Comparison of ENCODE assay signal across 9 cellular contexts in the genomic region with DNA sequence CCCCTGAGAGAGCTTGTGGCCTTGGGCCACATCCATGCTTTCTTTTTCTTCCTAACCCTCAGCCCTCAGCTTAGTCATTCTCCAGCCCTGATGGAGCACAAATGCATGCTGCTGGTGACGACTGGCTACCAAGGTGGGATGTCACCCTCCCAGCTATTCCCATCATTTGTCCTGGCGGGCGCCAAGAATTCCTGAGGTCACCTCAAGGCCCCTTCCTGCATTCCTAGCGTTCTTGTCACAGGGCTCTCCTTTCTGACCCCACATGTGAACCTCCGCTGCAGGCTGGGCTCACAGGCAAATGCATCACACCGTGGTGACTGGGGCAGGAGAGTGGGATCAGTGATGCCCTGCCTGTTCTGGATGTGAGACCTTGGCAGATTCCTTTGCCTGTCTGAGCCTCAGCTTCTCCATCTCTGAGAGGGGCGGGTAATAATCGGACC. TPM values are rescaled to one million over a fixed set of nuclear protein-coding genes. Genes with fewer than 3 reads are reported as not detected.
DNase-seq lines count a peak whose midpoint lies in the region; ATAC-seq, FAIRE-seq and TF ChIP-seq lines count a peak whose summit lies in the region.
"Had no signal": no experiment of that assay in that cellular context is flagged by ENCODE, and none has a peak within 500 bp of the region (broad histone marks: within the 10 kb centered on the region; RNA-seq: fewer than 3 reads in every experiment).

No MANE protein-coding gene starts in this region.

- H3K9me3 ChIP-seq in A549: no peaks in the 10 kb centered on the region; the same call in 2 of the 3 replicates
- H3K9me3 ChIP-seq in body of pancreas: no peaks in the 10 kb centered on the region
- no peaks in the 10 kb centered on the region for H3K9me3 ChIP-seq in HepG2 (ENCODE audit: low read length)

- H3K4me1 Mint-ChIP-seq in HFFc6 (ENCODE audit: low read depth): peaks cover 40% of the 10 kb centered on the region

- peak; percentile 65 to 70 for ATAC-seq in A549
- peak; percentile 7 for ATAC-seq in body of pancreas
- peak; percentile 57 for ATAC-seq in HepG2

- H4K20me1 ChIP-seq in HepG2 (ENCODE audit: insufficient read depth, low read length): no peaks in the 10 kb centered on the region

- TF ChIP-seq RAD21 in A549 (conservative IDR thresholded peaks at IDR 0.05 in 1 of 2, IDR thresholded peaks at IDR 0.05 in 1 of 2) (peak in 1 of 2 experiments; percentile 16; a peak in 2 of 5 replicates), HepG2 (CRISPR knock-in tag; IDR thresholded peaks at IDR 0.05) (no peak)

- H3K27me3 ChIP-seq in body of pancreas: no peaks in the 10 kb centered on the region
- H3K27me3 ChIP-seq in HepG2 (ENCODE audit: control insufficient read depth in 1 of 2, insufficient read depth in 2 of 2, low read length in 2 of 2): no peaks in the 10 kb centered on the region

- H3K4me1 ChIP-seq in A549 (peaks cover 85% of the 10 kb centered on the region), body of pancreas (peaks cover 84% of the 10 kb centered on the region), HepG2 (ENCODE audit: insufficient read depth, low read length) (peaks cover 92% of the 10 kb centered on the region)

- H3K4me3 ChIP-seq in A549 (no peak overlapping the region), body of pancreas (no peak overlapping the region), HepG2 (replicated peaks in 1 of 3; ENCODE audit: insufficient read depth in 1 of 3, low read depth in 2 of 3, low read length in 3 of 3) (peak overlapping the region; percentile 42 to 67 (median 43); a peak in 4 of 6 replicates)

- 2% methylated on average over 6 of the region's 8 CpGs for WGBS in A549 (ENCODE audit: missing lambda C conversion rate)
- WGBS in body of pancreas, 2 donors: 37 to 47% methylated on average over 7 to 8 of the region's 8 CpGs
- WGBS in HepG2 (ENCODE audit: low lambda C conversion rate): 6% methylated on average over 8 of the region's 8 CpGs

- no peaks in the 10 kb centered on the region for H3K79me2 ChIP-seq in HepG2 (ENCODE audit: insufficient read depth, low read length)

- CTCF ChIA-PET in A549 (lab: Yijun Ruan, JAX) (interaction anchor here (0.7 to 4.7 kb wide), 8 partner anchors 10 to 104 kb away, joined by 3 to 37 read pairs (median 6); partner anchors contain the start of gene IFFO2), HepG2 (lab: Yijun Ruan, JAX; ENCODE audit: low intra/inter-chr PET ratio, low total read pairs) (no interaction called here)

- peak; percentile 83 to 92; a peak in 4 of 5 replicates for TF ChIP-seq EP300 in A549 (IDR thresholded peaks at IDR 0.05)
- peak in 1 of 2 experiments; percentile 34; a peak in 1 of 4 replicates for TF ChIP-seq EP300 in HepG2 (IDR thresholded peaks at IDR 0.05; ENCODE audit: low read depth in 2 of 2, low read length in 2 of 2)
- peak; percentile 57; the same call in 1 of the 2 replicates for TF ChIP-seq EP300 in HepG2 (CRISPR knock-in tag; IDR thresholded peaks at IDR 0.05; ENCODE audit: borderline replicate concordance)

- TF ChIP-seq POLR2A in A549 (IDR thresholded peaks at IDR 0.05; ENCODE audit: low read length) (no peak), body of pancreas (IDR thresholded peaks at IDR 0.05) (peak in 2 of 3 donors; percentile 10 to 23), HepG2 (IDR thresholded peaks at IDR 0.05; ENCODE audit: insufficient read depth in 1 of 2, low read depth in 2 of 2, low read length in 2 of 2) (peak in 1 of 2 experiments; percentile 49; a peak in 2 of 4 replicates)

- DNase-seq in A549 (ENCODE audit: low read depth in 1 of 2, low spot score in 1 of 2) (peak; percentile 79 to 96), HFFc6 (peak; percentile 86), body of pancreas (peak; percentile 49 to 72 (median 58)), HepG2 (ENCODE audit: low spot score) (peak; percentile 91), NCI-H146 (lab: John Stamatoyannopoulos, UW) (no peak), cardiac septum (ENCODE audit: low spot score) (no peak), posterior cingulate gyrus (no peak)
- no peak for DNase-seq in effector CD8-positive, alpha-beta T cell (lab: John Stamatoyannopoulos, UW)
- DNase-seq: NCI-H1930 had no signal

- H3K27me3 Mint-ChIP-seq in HFFc6 (ENCODE audit: insufficient read depth): no peaks in the 10 kb centered on the region; the same call in 1 of the 2 replicates

- H3K9me3 Mint-ChIP-seq in HFFc6: no peaks in the 10 kb centered on the region

- FAIRE-seq in A549 (lab: Jason Lieb, UNC) (peak; percentile 72), HepG2 (lab: Jason Lieb, UNC) (peak; percentile 71)

- no peak for TF ChIP-seq CTCF in A549 (IDR thresholded peaks at IDR 0.05)
- TF ChIP-seq CTCF in HFFc6 (IDR thresholded peaks at IDR 0.05): no peak
- TF ChIP-seq CTCF in body of pancreas (IDR thresholded peaks at IDR 0.05): no peak
- no peak for TF ChIP-seq CTCF in HepG2 (CRISPR knock-in tag; IDR thresholded peaks at IDR 0.05)

- H3K36me3 ChIP-seq in body of pancreas (replicated peaks in 1 of 2; ENCODE audit: insufficient read depth in 1 of 2, low read depth in 2 of 2) (no peaks in the 10 kb centered on the region), HepG2 (replicated peaks in 1 of 2; ENCODE audit: control insufficient read depth in 1 of 2, insufficient read depth in 2 of 2, low read length in 2 of 2) (no peaks in the 10 kb centered on the region)

- peak overlapping the region; percentile 68 for H3K9ac ChIP-seq in HepG2 (ENCODE audit: insufficient read depth, low read depth, low read length)

- H3K27ac ChIP-seq in A549: peak overlapping the region; percentile 97 to 100
- H3K27ac ChIP-seq in body of pancreas: peak overlapping the region; percentile 92 to 99 (median 98)
- H3K27ac ChIP-seq in HepG2 (ENCODE audit: extremely low read length, insufficient read depth, low read length): peak overlapping the region; percentile 63

- H2AFZ ChIP-seq in HepG2 (ENCODE audit: low read length): no peak overlapping the region

- in situ Hi-C loops in HepG2 (cut with HindIII; ENCODE audit: extremely low pct_ligation_motif_present, low pct_unique_long_range_greater_than_20kb): loop anchor here (5.0 kb wide), 1 partner anchor 53 kb away; the partner anchor contains the start of gene IFFO2

- H3K4me3 Mint-ChIP-seq in HFFc6: peak overlapping the region; percentile 67

- no TSS peak for BruUV-seq in HepG2 (replicated peaks; lab: Mats Ljungman, UMichigan)

- no peaks in the 10 kb centered on the region for H3K36me3 Mint-ChIP-seq in HFFc6 (ENCODE audit: low read depth)

- POLR2A ChIA-PET in A549 (lab: Yijun Ruan, JAX) (interaction anchor here (0.6 to 1.2 kb wide), 2 partner anchors 53 to 54 kb away, joined by 4 read pairs; partner anchors contain the start of gene IFFO2), HepG2 (lab: Yijun Ruan, JAX) (interaction anchor here (0.8 to 3.5 kb wide), 9 partner anchors 10 to 109 kb away, joined by 4 to 37 read pairs (median 6); partner anchors contain the start of genes ALDH4A1 and IFFO2)

- H3K4me2 ChIP-seq in A549 (peak overlapping the region; percentile 69), HepG2 (ENCODE audit: low read depth, low read length) (peak overlapping the region; percentile 93)

- H3K27ac Mint-ChIP-seq in HFFc6: peak overlapping the region; percentile 97

- intact Hi-C loops in body of pancreas (cut with DNase I): loop anchor here (10.0 kb wide), 2 partner anchors 65 to 95 kb away; no protein-coding TSS in a partner anchor
- intact Hi-C loops in HepG2 (cut with micrococcal nuclease; ENCODE audit: unreplicated experiment): loop anchor here (2.0 to 5.0 kb wide), 4 partner anchors 37 to 109 kb away; no protein-coding TSS in a partner anchor
- intact Hi-C loops in cardiac septum (cut with DNase I): no loop called here
- intact Hi-C loops in posterior cingulate gyrus (cut with DNase I): no loop called here

TF ChIP-seq in A549, 52 proteins besides CTCF, POLR2A, EP300 and RAD21 (continues in another document):
- TF ChIP-seq ZNF302 (CRISPR knock-in tag; IDR thresholded peaks at IDR 0.05) (no peak), FOXS1 (CRISPR knock-in tag; IDR thresholded peaks at IDR 0.05) (no peak)

TF ChIP-seq in HepG2, 621 proteins besides CTCF, POLR2A, EP300 and RAD21 (continues in another document):
- TF ChIP-seq ZMYM4 (CRISPR knock-in tag; IDR thresholded peaks at IDR 0.05) (no peak), ZNF121 (CRISPR knock-in tag; IDR thresholded peaks at IDR 0.05) (0 out of 2 replicates have a peak, but pooled peaks have one; percentile 14), CCDC6 (CRISPR knock-in tag; IDR thresholded peaks at IDR 0.05) (no peak)

RNA-seq across cellular contexts. Expression of gene IFFO2, which starts 53.4 kb away (rescaled TPM):
- polyA plus RNA-seq in A549 (2011; rRNA removed): 23.0 and 24.3 TPM in 2 replicates
- polyA plus RNA-seq in A549 (2012; cell fraction: cytosol; rRNA removed): 43.9 and 44.0 TPM in 2 replicates
- polyA plus RNA-seq in A549 (2012; cell fraction: nucleus; rRNA removed): 93.7 and 96.0 TPM in 2 replicates
- polyA plus RNA-seq in A549 (2017; fragmentation: RNase III; extraction: RNeasy Plus Mini Kit Qiagen cat#74134 plus additional on column Dnase treatment): 50.1 to 57.5 TPM (median 53.9 TPM) in 3 replicates
- polyA minus RNA-seq in A549 (2011; rRNA and poly(A)+ RNA removed): 24.2 and 31.1 TPM in 2 replicates
- 10 to 100 TPM; 19.9 to 28.9 (median 21.0) TPM for total RNA-seq in HFFc6 (2021; fragmentation: NEBNext Ultra II Directional; extraction: Animal tissue kit (Norgen Biotek cat#: 25700))
- total RNA-seq in body of pancreas: 100 to 1,000 TPM in 1 of 2 donors, 10 to 100 TPM in 1; 23.1 to 219 TPM
- total RNA-seq in HepG2 (2016; rRNA removed; fragmentation: Illumina TruSeq; extraction: Trizol): 16.3 and 16.7 TPM in 2 replicates
- total RNA-seq in HepG2 (2016; cell fraction: cytosol; rRNA removed; fragmentation: Illumina TruSeq; extraction: Trizol; ENCODE audit: low read depth): 1.4 and 1.9 TPM in 2 replicates
- total RNA-seq in HepG2 (2016; cell fraction: insoluble cytoplasmic fraction; rRNA removed; fragmentation: Illumina TruSeq; extraction: Trizol): 12.2 and 17.7 TPM in 2 replicates
- 3.8 and 4.9 TPM in 2 replicates for total RNA-seq in HepG2 (2016; cell fraction: membrane; rRNA removed; fragmentation: Illumina TruSeq; extraction: Trizol)
- total RNA-seq in HepG2 (2016; cell fraction: nucleus; rRNA removed; fragmentation: Illumina TruSeq; extraction: Trizol): 10.0 and 11.1 TPM in 2 replicates
- 6.9 and 7.3 TPM in 2 replicates for polyA plus RNA-seq in HepG2 (2011; rRNA removed)
- 8.4 and 12.3 TPM in 2 replicates for polyA plus RNA-seq in HepG2 (2011; cell fraction: cytosol; rRNA removed)
- polyA plus RNA-seq in HepG2 (2011; cell fraction: nucleus; rRNA removed): 21.1 and 21.8 TPM in 2 replicates
- 5.7 and 8.6 TPM in 2 replicates for polyA plus RNA-seq in HepG2 (2012)
- 0.47 and 1.00 TPM in 2 replicates for polyA plus RNA-seq in HepG2 (2016; cell fraction: cytosol; fragmentation: Illumina TruSeq; extraction: Trizol; ENCODE audit: low read depth)
- 9.4 and 11.8 TPM in 2 replicates for polyA plus RNA-seq in HepG2 (2016; cell fraction: insoluble cytoplasmic fraction; fragmentation: Illumina TruSeq; extraction: Trizol; ENCODE audit: low read depth)
- polyA plus RNA-seq in HepG2 (2016; cell fraction: membrane; fragmentation: Illumina TruSeq; extraction: Trizol; ENCODE audit: low read depth): 1.5 and 1.6 TPM in 2 replicates
- polyA plus RNA-seq in HepG2 (2016; cell fraction: nucleus; fragmentation: Illumina TruSeq; extraction: Trizol; ENCODE audit: insufficient read depth, low read depth): 13.9 and 14.1 TPM in 2 replicates
- polyA minus RNA-seq in HepG2 (2011; rRNA and poly(A)+ RNA removed; ENCODE audit: low replicate concordance): 2.4 and 21.3 TPM in 2 replicates
- 10.2 and 10.5 TPM in 2 replicates for polyA minus RNA-seq in HepG2 (2011; cell fraction: cytosol; rRNA and poly(A)+ RNA removed)
- polyA minus RNA-seq in HepG2 (2011; cell fraction: nucleus; rRNA and poly(A)+ RNA removed): 4.0 and 6.3 TPM in 2 replicates
- total RNA-seq in cardiac septum: 4.6 TPM

Comparison
In these comparisons a context has a peak if more than half of its experiments do, and no peak if none do; other contexts are left out.
1. ATAC-seq: peak in every context shown above with its lines; median percentile 68 in A549; 57 in HepG2; 7 in body of pancreas.
2. DNase-seq: peak in A549 (2 of 2), HFFc6 (single experiment), body of pancreas (4 of 4) and HepG2 (single experiment); none in NCI-H146 (single experiment), effector CD8-positive, alpha-beta T cell (single experiment), cardiac septum (single experiment) and posterior cingulate gyrus (0 of 10).
3. H3K4me3 ChIP-seq: peak in HepG2 (3 of 3); none in A549 (single experiment) and body of pancreas (0 of 2).
4. intact Hi-C loops: an anchor here in body of pancreas (10.0 kb wide) and HepG2 (2.0 to 5.0 kb wide); none called in cardiac septum and posterior cingulate gyrus.
5. Of the 38 proteins assayed by ChIP-seq in both HepG2 and A549: peak only in HepG2: HDAC2 and MYC; only in A549: ESRRA, JUN, JUNB, MAFK, MAX, PBX3 and 3 more; in both: EP300; in neither: 22; mixed calls (peak in some experiments, not most) for 4.
6. Peak in every context shown above with its lines, with median percentiles within 50 percentile points of each other: H3K27ac ChIP-seq.